In genomic region chr2:195451160-195451559, GRCh38 we compare ENCODE assay signal across 26 cellular contexts.
DNase-seq lines count a peak whose midpoint lies in the region; ATAC-seq and TF ChIP-seq lines count a peak whose summit lies in the region.
"Had no signal": no experiment of that assay in that cellular context is flagged by ENCODE, and none has a peak within 500 bp of the region (broad histone marks: within the 10 kb centered on the region; RNA-seq: fewer than 3 reads in every experiment).

No MANE protein-coding gene starts in this region.

- H3K27ac ChIP-seq in left ventricle myocardium inferior (replicated peaks) (peak overlapping the region; percentile 14), OCI-LY7 (ENCODE audit: low read depth, low read length, poor library complexity, severe bottlenecking) (no peak overlapping the region)
- H3K27ac ChIP-seq: A549; ascending aorta; BLaER1 treated with 17β-estradiol and CSF1 and Interleukin-3, amounts not matched to agents 10 nM and 100 nM; HL-60; upper lobe of left lung had no signal

- intact Hi-C loops in left ventricle myocardium inferior (cut with micrococcal nuclease): no loop called here
- intact Hi-C loops in OCI-LY7 (cut with micrococcal nuclease; ENCODE audit: unreplicated experiment): no loop called here

- POLR2A ChIA-PET in OCI-LY7 (lab: Charles Lee): interaction anchor here (0.8 to 1.3 kb wide), 4 partner anchors 10 to 210 kb away, joined by 3 read pairs; no protein-coding TSS in a partner anchor

- peaks cover 9% of the 10 kb centered on the region for H3K4me1 Mint-ChIP-seq in activated T-cell treated with anti-CD3 and anti-CD28 coated beads, Interleukin-2, amount 50 U/mL, for 72 hours (ENCODE audit: low read depth)
- H3K4me1 Mint-ChIP-seq: central memory CD8-positive, alpha-beta T cell had no signal

- H3K9me3 Mint-ChIP-seq in activated T-cell treated with anti-CD3 and anti-CD28 coated beads, Interleukin-2, amount 50 U/mL, for 72 hours: no peaks in the 10 kb centered on the region
- H3K9me3 Mint-ChIP-seq: activated naive CD4-positive, alpha-beta T cell treated with anti-CD3 and anti-CD28 coated beads, Interleukin-2, amount 50 U/mL, for 72 hours; activated T-helper 1 cell treated with anti-CD3 and anti-CD28 coated beads, Interleukin-12 subunit alpha, Interleukin-12 subunit beta, Interleukin-2, Interleukin-4 antibody, amounts not matched to agents 30 ng/mL and 10 ng/mL and 1 ng/mL, durations not matched to agents 14 hours and 24 hours and 36 hours; central memory CD8-positive, alpha-beta T cell; mesothelial cell of epicardium; naive thymus-derived CD4-positive, alpha-beta T cell had no signal

- H3K27ac Mint-ChIP-seq in activated T-cell treated with anti-CD3 and anti-CD28 coated beads, Interleukin-2, amount 50 U/mL, for 72 hours: no peak overlapping the region
- H3K27ac Mint-ChIP-seq: activated naive CD4-positive, alpha-beta T cell treated with anti-CD3 and anti-CD28 coated beads, Interleukin-2, amount 50 U/mL, for 72 hours; activated T-helper 1 cell treated with anti-CD3 and anti-CD28 coated beads, Interleukin-12 subunit alpha, Interleukin-12 subunit beta, Interleukin-2, Interleukin-4 antibody, amounts not matched to agents 30 ng/mL and 10 ng/mL and 1 ng/mL, durations not matched to agents 14 hours and 24 hours and 36 hours; mesothelial cell of epicardium; naive thymus-derived CD4-positive, alpha-beta T cell had no signal

- ATAC-seq in GM19463 (IDR thresholded peaks at IDR 0.05; ENCODE audit: unreplicated experiment): peak; percentile 47
- no peak for ATAC-seq in activated T-cell treated with anti-CD3 and anti-CD28 coated beads, Interleukin-2, amount 50 U/mL, for 72 hours (replicated peaks in 1 of 2)
- ATAC-seq: A549; activated naive CD4-positive, alpha-beta T cell treated with anti-CD3 and anti-CD28 coated beads, Interleukin-2, amount 50 U/mL, for 72 hours; naive thymus-derived CD4-positive, alpha-beta T cell had no signal

- H3K4me1 ChIP-seq in left ventricle myocardium inferior (no peaks in the 10 kb centered on the region), OCI-LY7 (ENCODE audit: insufficient read depth, low read length, poor library complexity, severe bottlenecking) (no peaks in the 10 kb centered on the region)
- H3K4me1 ChIP-seq: A549; ascending aorta; BLaER1 treated with 17β-estradiol and CSF1 and Interleukin-3, amounts not matched to agents 10 nM and 100 nM; Caco-2; upper lobe of left lung had no signal

- H3K36me3 ChIP-seq in left ventricle myocardium inferior: no peaks in the 10 kb centered on the region
- no peaks in the 10 kb centered on the region for H3K36me3 ChIP-seq in OCI-LY7 (ENCODE audit: insufficient read depth, low read length)
- H3K36me3 ChIP-seq: ascending aorta; BLaER1 treated with 17β-estradiol and CSF1 and Interleukin-3, amounts not matched to agents 10 nM and 100 nM; heart left ventricle; upper lobe of left lung had no signal

- TF ChIP-seq CTCF in left ventricle myocardium inferior (IDR thresholded peaks at IDR 0.05; ENCODE audit: borderline replicate concordance) (no peak), OCI-LY7 (conservative IDR thresholded peaks at IDR 0.05; ENCODE audit: low read length) (no peak)

- H3K4me3 ChIP-seq in left ventricle myocardium inferior (no peak overlapping the region), OCI-LY7 (ENCODE audit: low read depth, low read length, poor library complexity, severe bottlenecking) (no peak overlapping the region)
- H3K4me3 ChIP-seq: A549; ascending aorta; BLaER1 treated with 17β-estradiol and CSF1 and Interleukin-3, amounts not matched to agents 10 nM and 100 nM; upper lobe of left lung had no signal

- BruUV-seq in OCI-LY7 (replicated peaks; lab: Mats Ljungman, UMichigan): no TSS peak

- no peaks in the 10 kb centered on the region for H3K27me3 Mint-ChIP-seq in activated T-cell treated with anti-CD3 and anti-CD28 coated beads, Interleukin-2, amount 50 U/mL, for 72 hours (ENCODE audit: low read depth)
- H3K27me3 Mint-ChIP-seq: central memory CD8-positive, alpha-beta T cell; naive thymus-derived CD4-positive, alpha-beta T cell had no signal

- no peak overlapping the region for H3K4me2 ChIP-seq in OCI-LY7 (ENCODE audit: low read length)
- H3K4me2 ChIP-seq: A549; BLaER1 treated with 17β-estradiol and CSF1 and Interleukin-3, amounts not matched to agents 10 nM and 100 nM had no signal

- no peaks in the 10 kb centered on the region for H3K36me3 Mint-ChIP-seq in activated T-cell treated with anti-CD3 and anti-CD28 coated beads, Interleukin-2, amount 50 U/mL, for 72 hours (ENCODE audit: insufficient read depth in 2 of 2)
- H3K36me3 Mint-ChIP-seq: activated naive CD4-positive, alpha-beta T cell treated with anti-CD3 and anti-CD28 coated beads, Interleukin-2, amount 50 U/mL, for 72 hours; mesothelial cell of epicardium had no signal

- CTCF ChIA-PET in OCI-LY7 (lab: Charles Lee; ENCODE audit: unreplicated experiment): interaction anchor here (0.7 kb wide), 1 partner anchor 82 kb away, joined by 3 read pairs; no protein-coding TSS in a partner anchor

- peak; percentile 8 for DNase-seq in AG08396 (ENCODE audit: low spot score)
- DNase-seq in RPMI7951 (ENCODE audit: low read depth): peak; percentile 15
- no peak for DNase-seq in left ventricle myocardium inferior
- DNase-seq in NCI-H187 (lab: John Stamatoyannopoulos, UW): no peak
- DNase-seq in OCI-LY7 (ENCODE audit: low spot score): no peak
- DNase-seq in activated T-cell treated with anti-CD3 and anti-CD28 coated beads, Interleukin-2, amount 50 U/mL, for 72 hours: no peak
- no peak for DNase-seq in activated gamma-delta T cell treated with Interleukin-2 at 50 U/mL for 16 hours
- DNase-seq: activated CD4-positive, alpha-beta T cell treated with anti-CD3 and anti-CD28 coated beads for 48 hours; Caco-2; HCEC 1CT; heart left ventricle; left cardiac atrium; naive thymus-derived CD4-positive, alpha-beta T cell; NCI-H1105; NCI-H2081; T-helper 2 cell; upper lobe of left lung had no signal

- H3K9me2 ChIP-seq in OCI-LY7 (ENCODE audit: insufficient read depth, low read length): no peaks in the 10 kb centered on the region

- H3K79me2 ChIP-seq in OCI-LY7 (ENCODE audit: insufficient read depth, low read depth, low read length): no peaks in the 10 kb centered on the region

- H4K20me1 ChIP-seq in OCI-LY7 (ENCODE audit: insufficient read depth, low read length): no peaks in the 10 kb centered on the region
- H4K20me1 ChIP-seq: BLaER1 treated with 17β-estradiol and CSF1 and Interleukin-3, amounts not matched to agents 10 nM and 100 nM had no signal

- no peak overlapping the region; the same call in 1 of the 2 replicates for H2AFZ ChIP-seq in OCI-LY7 (ENCODE audit: low read length)

- no peaks in the 10 kb centered on the region for H3K27me3 ChIP-seq in left ventricle myocardium inferior (ENCODE audit: low read depth)
- H3K27me3 ChIP-seq: ascending aorta; BLaER1 treated with 17β-estradiol and CSF1 and Interleukin-3, amounts not matched to agents 10 nM and 100 nM; heart left ventricle; upper lobe of left lung had no signal

- no peak overlapping the region for H3K4me3 Mint-ChIP-seq in activated T-cell treated with anti-CD3 and anti-CD28 coated beads, Interleukin-2, amount 50 U/mL, for 72 hours
- H3K4me3 Mint-ChIP-seq: activated T-helper 1 cell treated with anti-CD3 and anti-CD28 coated beads, Interleukin-12 subunit alpha, Interleukin-12 subunit beta, Interleukin-2, Interleukin-4 antibody, amounts not matched to agents 30 ng/mL and 10 ng/mL and 1 ng/mL, durations not matched to agents 14 hours and 24 hours and 36 hours; central memory CD8-positive, alpha-beta T cell; mesothelial cell of epicardium; naive thymus-derived CD4-positive, alpha-beta T cell had no signal

- no peaks in the 10 kb centered on the region for H3K9me3 ChIP-seq in left ventricle myocardium inferior (replicated peaks)
- H3K9me3 ChIP-seq in OCI-LY7 (ENCODE audit: low read length): no peaks in the 10 kb centered on the region
- H3K9me3 ChIP-seq: A549; ascending aorta; BLaER1 treated with 17β-estradiol and CSF1 and Interleukin-3, amounts not matched to agents 10 nM and 100 nM; Caco-2; heart left ventricle; upper lobe of left lung had no signal

Comparison
In these comparisons a context has a peak if more than half of its experiments do, and no peak if none do; other contexts are left out.
1. DNase-seq: peak in AG08396 (single experiment) and RPMI7951 (single experiment); none in left ventricle myocardium inferior (single experiment), NCI-H187 (0 of 2), OCI-LY7 (single experiment), activated T-cell treated with anti-CD3 and anti-CD28 coated beads, Interleukin-2, amount 50 U/mL, for 72 hours (0 of 2) and activated gamma-delta T cell treated with Interleukin-2 at 50 U/mL for 16 hours (single experiment).